Comparison of ENCODE assay signal across 10 cellular contexts in the genomic region with DNA sequence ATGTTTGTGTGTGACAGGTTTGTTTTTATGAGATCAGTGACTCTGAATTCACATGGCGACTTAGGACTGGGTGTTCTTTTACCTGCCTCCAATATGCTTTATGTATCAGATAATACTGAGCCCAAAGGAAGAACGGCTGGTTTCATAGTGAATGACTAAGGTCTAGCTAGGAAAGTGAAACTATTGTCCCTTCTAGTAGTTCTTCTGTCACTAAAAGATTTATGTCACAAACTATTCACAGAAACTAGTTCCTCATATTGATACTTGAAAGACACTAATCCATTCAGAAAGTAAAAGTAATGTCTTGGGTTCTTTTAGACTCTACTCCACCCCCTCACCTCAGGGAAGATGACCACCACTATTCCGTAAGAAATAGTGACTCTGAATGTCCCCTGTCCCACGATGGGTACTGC.
DNase-seq lines count a peak whose midpoint lies in the region; ATAC-seq and TF ChIP-seq lines count a peak whose summit lies in the region.
"Had no signal": no experiment of that assay in that cellular context is flagged by ENCODE, and none has a peak within 500 bp of the region (broad histone marks: within the 10 kb centered on the region; RNA-seq: fewer than 3 reads in every experiment).

No MANE protein-coding gene starts in this region.

- H4K20me1 ChIP-seq in hepatocyte (ENCODE audit: insufficient read depth, poor library complexity, severe bottlenecking) = no peaks in the 10 kb centered on the region

- H3K27ac ChIP-seq in hepatocyte = no peak overlapping the region

- H3K9me3 Mint-ChIP-seq in CD14-positive monocyte = peaks cover 3 to 14% (median 11%) of the 10 kb centered on the region in 7 donors
- no peaks in the 10 kb centered on the region for H3K9me3 Mint-ChIP-seq in effector memory CD8-positive, alpha-beta T cell

- no peaks in the 10 kb centered on the region for H3K4me1 ChIP-seq in hepatocyte (ENCODE audit: insufficient read depth)

- H3K27me3 Mint-ChIP-seq in CD14-positive monocyte (ENCODE audit: low read depth in 3 of 3) = peaks cover 3 to 9% (median 5%) of the 10 kb centered on the region in 3 donors
- H3K27me3 Mint-ChIP-seq in effector memory CD8-positive, alpha-beta T cell = peaks cover 11 to 12% of the 10 kb centered on the region in 2 donors

- H3K27ac Mint-ChIP-seq in CD14-positive monocyte = peak overlapping the region in 5 of 7 donors; percentile 11 to 71 (median 66)
- no peak overlapping the region for H3K27ac Mint-ChIP-seq in effector memory CD8-positive, alpha-beta T cell

- H3K4me2 ChIP-seq in hepatocyte = no peak overlapping the region

- peaks cover 3% of the 10 kb centered on the region for H3K27me3 ChIP-seq in hepatocyte

- 82% methylated on average over 4 of the region's 4 CpGs for WGBS in hepatocyte (ENCODE audit: low lambda C conversion rate, missing lambda C conversion rate)

- ATAC-seq in HG02885 (IDR thresholded peaks at IDR 0.05; ENCODE audit: poor library complexity, unreplicated experiment) = peak; percentile 69
- no peak for ATAC-seq in effector memory CD8-positive, alpha-beta T cell (replicated peaks)

- H3K4me3 Mint-ChIP-seq in CD14-positive monocyte = peak overlapping the region in 1 of 2 donors; percentile 26
- no peak overlapping the region for H3K4me3 Mint-ChIP-seq in effector memory CD8-positive, alpha-beta T cell

- H3K36me3 Mint-ChIP-seq in CD14-positive monocyte = no peaks in the 10 kb centered on the region
- H3K36me3 Mint-ChIP-seq in effector memory CD8-positive, alpha-beta T cell (ENCODE audit: insufficient read depth) = no peaks in the 10 kb centered on the region

- TF ChIP-seq CTCF in CD14-positive monocyte (IDR thresholded peaks at IDR 0.05) = no peak
- TF ChIP-seq CTCF in hepatocyte (IDR thresholded peaks at IDR 0.05; ENCODE audit: poor library complexity) = no peak

- H3K9me3 ChIP-seq in hepatocyte (ENCODE audit: low read depth) = no peaks in the 10 kb centered on the region

- H3K79me2 ChIP-seq in hepatocyte = no peaks in the 10 kb centered on the region

- DNase-seq in CD14-positive monocyte (ENCODE audit: low spot score) = no peak
- peak; percentile 14 for DNase-seq in GM19240 (ENCODE audit: insufficient read length, low spot score)
- peak; percentile 93 for DNase-seq in MV-4-11 (lab: John Stamatoyannopoulos, UW)
- no peak for DNase-seq in 8988T
- DNase-seq in effector memory CD8-positive, alpha-beta T cell = no peak
- no peak for DNase-seq in hepatocyte (ENCODE audit: low spot score)
- no peak for DNase-seq in dermis blood vessel endothelial cell
- DNase-seq: anterior cingulate cortex, NCI-H187 treated with DMSO at 0.1 percent for 48 hours had no signal

- H2AFZ ChIP-seq in hepatocyte = no peak overlapping the region

- intact Hi-C loops in CD14-positive monocyte (cut with micrococcal nuclease) = loop anchor here in 1 of 2 donors (10.0 kb wide), 1 partner anchor 320 kb away; no protein-coding TSS in a partner anchor

- H3K36me3 ChIP-seq in hepatocyte (replicated peaks; ENCODE audit: insufficient read depth, low read depth) = no peaks in the 10 kb centered on the region

- H3K4me1 Mint-ChIP-seq in CD14-positive monocyte = peaks cover 52% of the 10 kb centered on the region
- H3K4me1 Mint-ChIP-seq in effector memory CD8-positive, alpha-beta T cell (ENCODE audit: low read depth in 2 of 2) = no peaks in the 10 kb centered on the region

- no peak overlapping the region for H3K4me3 ChIP-seq in hepatocyte

- no peaks in the 10 kb centered on the region for H3K9me2 ChIP-seq in hepatocyte (replicated peaks; ENCODE audit: insufficient read depth)

Comparison
In these comparisons a context has a peak if more than half of its experiments do, and no peak if none do; other contexts are left out.
1. DNase-seq: peak in GM19240 (single experiment) and MV-4-11 (single experiment); none in CD14-positive monocyte (single experiment), 8988T (single experiment), effector memory CD8-positive, alpha-beta T cell (0 of 3), hepatocyte (single experiment) and dermis blood vessel endothelial cell (single experiment).
2. H3K27ac Mint-ChIP-seq: peak in CD14-positive monocyte (5 of 7); none in effector memory CD8-positive, alpha-beta T cell (0 of 2).